Comparison of ENCODE assay signal across 20 cellular contexts in genomic region chr17:45809484-45809883, GRCh38. TPM values are rescaled to one million over a fixed set of nuclear protein-coding genes. Genes with fewer than 3 reads are reported as not detected.
"Had no signal": no experiment of that assay in that cellular context is flagged by ENCODE, and none has a peak within 500 bp of the region (broad histone marks: within the 10 kb centered on the region; RNA-seq: fewer than 3 reads in every experiment).

No MANE protein-coding gene starts in this region.

- ATAC-seq: activated CD8-positive, alpha-beta T cell treated with anti-CD3 and anti-CD28 coated beads, Interleukin-2, amount 10 ng/mL, durations not matched to agents 7 days and 5 days; activated naive CD4-positive, alpha-beta T cell treated with anti-CD3 and anti-CD28 coated beads, Interleukin-2, amount 50 U/mL, for 72 hours; left ventricle myocardium superior; natural killer cell; upper lobe of right lung had no signal

- DNase-seq: activated B cell treated with CpG ODN at 0.5 μM for 24 hours; activated CD4-positive, alpha-beta T cell treated with anti-CD3 and anti-CD28 coated beads, Interleukin-2, amount 10 ng/mL, durations not matched to agents 24 days and 14 days; activated CD8-positive, alpha-beta memory T cell treated with anti-CD3 and anti-CD28 coated beads, Interleukin-2, amount 50 U/mL, for 4 hours; activated CD8-positive, alpha-beta T cell treated with anti-CD3 and anti-CD28 coated beads, Interleukin-2, amount 10 ng/mL, durations not matched to agents 7 days and 5 days; activated gamma-delta T cell; activated T-cell treated with anti-CD3 and anti-CD28 coated beads, Interleukin-2, amount 50 U/mL, for 48 hours; kidney; left ventricle myocardium superior; natural killer cell; stomach; upper lobe of right lung had no signal

RNA-seq across cellular contexts. Expression of gene CRHR1, which starts 25.4 kb away (rescaled TPM):
- total RNA-seq: activated B cell treated with CpG ODN at 0.5 μM for 24 hours; activated CD4-positive, alpha-beta T cell treated with anti-CD3 and anti-CD28 coated beads, Interleukin-2, amount 10 ng/mL, durations not matched to agents 24 days and 14 days; activated CD8-positive, alpha-beta T cell treated with anti-CD3 and anti-CD28 coated beads, Interleukin-2, amount 10 ng/mL, durations not matched to agents 7 days and 5 days; cardiac septum; hepatocyte; kidney; left ventricle myocardium superior; mucosa of gallbladder; natural killer cell; progenitor cell of endocrine pancreas; right cardiac atrium; stomach; T-helper 2 cell treated with Interferon-gamma antibody and Interleukin-4, amounts not matched to agents 100 ng/mL and 5 ng/mL, for 36 hours; thoracic aorta; upper lobe of right lung had no signal

RNA-seq across cellular contexts. Expression of gene SPPL2C, which starts 35.2 kb away (rescaled TPM):
- total RNA-seq: activated B cell treated with CpG ODN at 0.5 μM for 24 hours; activated CD4-positive, alpha-beta T cell treated with anti-CD3 and anti-CD28 coated beads, Interleukin-2, amount 10 ng/mL, durations not matched to agents 24 days and 14 days; activated CD8-positive, alpha-beta T cell treated with anti-CD3 and anti-CD28 coated beads, Interleukin-2, amount 10 ng/mL, durations not matched to agents 7 days and 5 days; activated naive CD4-positive, alpha-beta T cell treated with anti-CD3 and anti-CD28 coated beads, Interleukin-2, amount 50 U/mL, for 72 hours; cardiac septum; hepatocyte; kidney; left ventricle myocardium superior; mucosa of gallbladder; natural killer cell; progenitor cell of endocrine pancreas; right cardiac atrium; smooth muscle cell; stomach; T-helper 2 cell treated with Interferon-gamma antibody and Interleukin-4, amounts not matched to agents 100 ng/mL and 5 ng/mL, for 36 hours; thoracic aorta; upper lobe of right lung had no signal
